ENCODE assay signal across 8 cellular contexts in genomic region chr19:41951686-41952172, GRCh38. TPM values are rescaled to one million over a fixed set of nuclear protein-coding genes. Genes with fewer than 3 reads are reported as not detected.
DNase-seq lines count a peak whose midpoint lies in the region; ATAC-seq, FAIRE-seq and TF ChIP-seq lines count a peak whose summit lies in the region.

No MANE protein-coding gene starts in this region.

- ATAC-seq in activated CD4-positive, alpha-beta T cell treated with anti-CD3 and anti-CD28 coated beads for 36 hours: peak; percentile 90
- ATAC-seq in HG03342 (IDR thresholded peaks at IDR 0.05; ENCODE audit: unreplicated experiment): no peak

- no peak overlapping the region for H3K27ac ChIP-seq in A673 (ENCODE audit: low read depth, low read length, poor library complexity, severe bottlenecking)
- no peak overlapping the region for H3K27ac ChIP-seq in colonic mucosa
- H3K27ac ChIP-seq in liver (ENCODE audit: low read depth in 1 of 2, low read length in 2 of 2): no peak overlapping the region

- H3K27me3 Mint-ChIP-seq in activated CD4-positive, alpha-beta T cell treated with anti-CD3 and anti-CD28 coated beads for 36 hours: no peaks in the 10 kb centered on the region

- TF ChIP-seq CTCF in A673 (conservative IDR thresholded peaks at IDR 0.05; ENCODE audit: low read depth, low read length) (peak; percentile 98), colonic mucosa (IDR thresholded peaks at IDR 0.05) (peak; percentile 99), liver (IDR thresholded peaks at IDR 0.05; ENCODE audit: low read depth, low read length, missing input control) (peak; percentile 93)

- POLR2A ChIA-PET in A673 (lab: Charles Lee; ENCODE audit: low non-redundant PET): no interaction called here
- POLR2A ChIA-PET in activated CD4-positive, alpha-beta T cell treated with anti-CD3 and anti-CD28 coated beads for 36 hours (lab: Charles Lee): no interaction called here

- H3K9ac ChIP-seq in colonic mucosa (ENCODE audit: low read depth in 2 of 2, low read length in 2 of 2): no peak overlapping the region
- H3K9ac ChIP-seq in liver (ENCODE audit: low read depth in 1 of 2, low read length in 2 of 2): no peak overlapping the region

- H3K9me3 Mint-ChIP-seq in activated CD4-positive, alpha-beta T cell treated with anti-CD3 and anti-CD28 coated beads for 36 hours (ENCODE audit: low read depth): no peaks in the 10 kb centered on the region

- FAIRE-seq in GM12892 (lab: Jason Lieb, UNC): peak; percentile 95

- H3K4me3 Mint-ChIP-seq in activated CD4-positive, alpha-beta T cell treated with anti-CD3 and anti-CD28 coated beads for 36 hours: no peak overlapping the region

- DNase-seq in A673 (ENCODE audit: low spot score) (peak; percentile 86), GM12892 (ENCODE audit: insufficient read length) (peak; percentile 90), NCI-H2196 (lab: John Stamatoyannopoulos, UW; ENCODE audit: unreplicated experiment) (peak; percentile 89), colonic mucosa (peak; percentile 91)
- DNase-seq in activated CD4-positive, alpha-beta T cell treated with anti-CD3 and anti-CD28 coated beads for 36 hours: peak; percentile 94
- DNase-seq in stimulated activated CD4-positive, alpha-beta T cell treated with anti-CD3 and anti-CD28 coated beads, TNF-alpha, amount 100 ng/mL, for 24 hours (ENCODE audit: low read depth in 3 of 3): peak; percentile 79 to 87 (median 87)

- no TSS peak for BruUV-seq in A673 (replicated peaks; lab: Mats Ljungman, UMichigan)

- 4% methylated on average over 12 of the region's 12 CpGs for WGBS in liver

- TF ChIP-seq POLR2A in GM12892 (IDR thresholded peaks at IDR 0.05; ENCODE audit: low read depth, low read length): no peak

- intact Hi-C loops in A673 (cut with micrococcal nuclease; ENCODE audit: unreplicated experiment) (loop anchor here (1.0 to 10.0 kb wide), 3 partner anchors 16 to 157 kb away; partner anchors contain the start of gene CEACAM3), colonic mucosa (cut with DNase I) (loop anchor here (5.0 kb wide), 1 partner anchor 79 kb away; no protein-coding TSS in a partner anchor)
- intact Hi-C loops in activated CD4-positive, alpha-beta T cell treated with anti-CD3 and anti-CD28 coated beads for 36 hours (cut with DNase I, micrococcal nuclease): loop anchor here (1.0 to 5.0 kb wide), 6 partner anchors 16 to 159 kb away; no protein-coding TSS in a partner anchor

- no peak overlapping the region for H3K4me3 ChIP-seq in A673 (ENCODE audit: low read depth, low read length, poor library complexity, severe bottlenecking)
- no peak overlapping the region for H3K4me3 ChIP-seq in colonic mucosa
- no peak overlapping the region for H3K4me3 ChIP-seq in liver (ENCODE audit: low read depth in 1 of 3, low read length in 3 of 3)

- H3K9me3 ChIP-seq in A673 (ENCODE audit: low read depth, low read length, poor library complexity, severe bottlenecking) (no peaks in the 10 kb centered on the region), colonic mucosa (no peaks in the 10 kb centered on the region), liver (ENCODE audit: control insufficient read depth in 4 of 4, low read length in 3 of 4) (no peaks in the 10 kb centered on the region)

- H3K36me3 ChIP-seq in A673 (ENCODE audit: insufficient read depth, low read length, poor library complexity, severe bottlenecking): peaks cover 3% of the 10 kb centered on the region
- no peaks in the 10 kb centered on the region for H3K36me3 ChIP-seq in colonic mucosa
- H3K36me3 ChIP-seq in liver (ENCODE audit: control insufficient read depth in 4 of 4, insufficient read depth in 3 of 4, low read depth in 1 of 4, low read length in 3 of 4): peaks cover 0 to 6% (median 2%) of the 10 kb centered on the region in 4 donors

- H3K4me1 ChIP-seq in A673 (ENCODE audit: insufficient read depth, low read length, poor library complexity, severe bottlenecking) (no peaks in the 10 kb centered on the region), colonic mucosa (no peaks in the 10 kb centered on the region), liver (ENCODE audit: control insufficient read depth in 4 of 4, insufficient read depth in 4 of 4, low read length in 3 of 4) (no peaks in the 10 kb centered on the region)

- H3K27ac Mint-ChIP-seq in activated CD4-positive, alpha-beta T cell treated with anti-CD3 and anti-CD28 coated beads for 36 hours: peak overlapping the region; percentile 7

- peaks cover 15% of the 10 kb centered on the region for H3K4me1 Mint-ChIP-seq in activated CD4-positive, alpha-beta T cell treated with anti-CD3 and anti-CD28 coated beads for 36 hours

- TF ChIP-seq RAD21 in liver (IDR thresholded peaks at IDR 0.05): peak; percentile 73 to 85

- H3K36me3 Mint-ChIP-seq in activated CD4-positive, alpha-beta T cell treated with anti-CD3 and anti-CD28 coated beads for 36 hours (ENCODE audit: low read depth): no peaks in the 10 kb centered on the region

- CTCF ChIA-PET in A673 (lab: Charles Lee): interaction anchor here (0.6 to 1.9 kb wide), 3 partner anchors 9 to 335 kb away, joined by 3 to 8 read pairs (median 7); no protein-coding TSS in a partner anchor
- CTCF ChIA-PET in activated CD4-positive, alpha-beta T cell treated with anti-CD3 and anti-CD28 coated beads for 36 hours (lab: Charles Lee): interaction anchor here (0.6 to 2.8 kb wide), 8 partner anchors 14 to 159 kb away, joined by 3 to 40 read pairs (median 4); no protein-coding TSS in a partner anchor

- H3K27me3 ChIP-seq in A673 (replicated peaks; ENCODE audit: insufficient read depth, low read depth, low read length, poor library complexity): no peaks in the 10 kb centered on the region
- no peaks in the 10 kb centered on the region for H3K27me3 ChIP-seq in colonic mucosa
- H3K27me3 ChIP-seq in liver (ENCODE audit: control insufficient read depth in 4 of 4, insufficient read depth in 4 of 4, low read length in 3 of 4): no peaks in the 10 kb centered on the region

TF ChIP-seq in liver, 16 proteins besides CTCF, POLR2A, EP300 and RAD21:
- no peak for TF ChIP-seq ATF3 (IDR thresholded peaks at IDR 0.05)
- no peak for TF ChIP-seq MAX (IDR thresholded peaks at IDR 0.05)
- no peak for TF ChIP-seq TAF1 (conservative IDR thresholded peaks at IDR 0.05)
- no peak for TF ChIP-seq FOXA2 (IDR thresholded peaks at IDR 0.05)
- TF ChIP-seq FOXA1 (IDR thresholded peaks at IDR 0.05): no peak
- no peak for TF ChIP-seq HNF4G (IDR thresholded peaks at IDR 0.05)
- TF ChIP-seq NR2F2 (IDR thresholded peaks at IDR 0.05): no peak
- TF ChIP-seq, protein P1, sequence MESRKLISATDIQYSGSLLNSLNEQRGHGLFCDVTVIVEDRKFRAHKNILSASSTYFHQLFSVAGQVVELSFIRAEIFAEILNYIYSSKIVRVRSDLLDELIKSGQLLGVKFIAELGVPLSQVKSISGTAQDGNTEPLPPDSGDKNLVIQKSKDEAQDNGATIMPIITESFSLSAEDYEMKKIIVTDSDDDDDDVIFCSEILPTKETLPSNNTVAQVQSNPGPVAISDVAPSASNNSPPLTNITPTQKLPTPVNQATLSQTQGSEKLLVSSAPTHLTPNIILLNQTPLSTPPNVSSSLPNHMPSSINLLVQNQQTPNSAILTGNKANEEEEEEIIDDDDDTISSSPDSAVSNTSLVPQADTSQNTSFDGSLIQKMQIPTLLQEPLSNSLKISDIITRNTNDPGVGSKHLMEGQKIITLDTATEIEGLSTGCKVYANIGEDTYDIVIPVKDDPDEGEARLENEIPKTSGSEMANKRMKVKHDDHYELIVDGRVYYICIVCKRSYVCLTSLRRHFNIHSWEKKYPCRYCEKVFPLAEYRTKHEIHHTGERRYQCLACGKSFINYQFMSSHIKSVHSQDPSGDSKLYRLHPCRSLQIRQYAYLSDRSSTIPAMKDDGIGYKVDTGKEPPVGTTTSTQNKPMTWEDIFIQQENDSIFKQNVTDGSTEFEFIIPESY (IDR thresholded peaks at IDR 0.05): no peak
- no peak for TF ChIP-seq JUND (IDR thresholded peaks at IDR 0.05)
- TF ChIP-seq HNF4A (conservative IDR thresholded peaks at IDR 0.05): no peak
- no peak for TF ChIP-seq SP1 (IDR thresholded peaks at IDR 0.05)
TF ChIP-seq in liver: peak in this region for 0.

RNA-seq across cellular contexts. Expression of gene RABAC1, which starts 7.4 kb away (rescaled TPM):
- total RNA-seq in A673 (2021) (114 and 124 TPM in 2 replicates), colonic mucosa (100 to 1,000 TPM; 172 to 197 TPM), liver (10 to 100 TPM; 43.2 to 52.1 TPM)
- polyA plus RNA-seq in GM12892 (2012; ENCODE audit: missing spikeins): 17.6 TPM
- total RNA-seq in activated CD4-positive, alpha-beta T cell treated with anti-CD3 and anti-CD28 coated beads for 36 hours: 10 to 100 TPM; 35.3 to 49.7 TPM
- polyA plus RNA-seq in liver: 100 to 1,000 TPM; 147 to 161 TPM

RNA-seq across cellular contexts. Expression of gene ERFL, which starts 23.5 kb away (rescaled TPM):
- total RNA-seq in A673 (2021): 0.95 and 1.2 TPM in 2 replicates
- 0.13 TPM for polyA plus RNA-seq in GM12892 (2012; ENCODE audit: missing spikeins)
- 1 to 10 TPM; 1.7 to 1.9 TPM for total RNA-seq in activated CD4-positive, alpha-beta T cell treated with anti-CD3 and anti-CD28 coated beads for 36 hours
- under 1 TPM; 0.42 to 0.47 TPM for total RNA-seq in colonic mucosa
- not detected for total RNA-seq in liver
- polyA plus RNA-seq in liver: not detected

RNA-seq across cellular contexts. Expression of gene ATP1A3, which starts 42.3 kb away (rescaled TPM):
- total RNA-seq in A673 (2021): 8.5 and 9.0 TPM in 2 replicates
- polyA plus RNA-seq in GM12892 (2012; ENCODE audit: missing spikeins): 3.3 TPM
- total RNA-seq in activated CD4-positive, alpha-beta T cell treated with anti-CD3 and anti-CD28 coated beads for 36 hours: 1 to 10 TPM; 1.8 TPM
- total RNA-seq in colonic mucosa: 1 to 10 TPM in 1 of 2 donors, under 1 TPM in 1; 0.35 to 1.9 TPM
- total RNA-seq in liver: under 1 TPM; 0.08 to 0.09 TPM
- polyA plus RNA-seq in liver: under 1 TPM in 1 of 2 donors, not detected in 1; 0.05 TPM
